9 cellular contexts compared by ENCODE assay signal in the genomic region with DNA sequence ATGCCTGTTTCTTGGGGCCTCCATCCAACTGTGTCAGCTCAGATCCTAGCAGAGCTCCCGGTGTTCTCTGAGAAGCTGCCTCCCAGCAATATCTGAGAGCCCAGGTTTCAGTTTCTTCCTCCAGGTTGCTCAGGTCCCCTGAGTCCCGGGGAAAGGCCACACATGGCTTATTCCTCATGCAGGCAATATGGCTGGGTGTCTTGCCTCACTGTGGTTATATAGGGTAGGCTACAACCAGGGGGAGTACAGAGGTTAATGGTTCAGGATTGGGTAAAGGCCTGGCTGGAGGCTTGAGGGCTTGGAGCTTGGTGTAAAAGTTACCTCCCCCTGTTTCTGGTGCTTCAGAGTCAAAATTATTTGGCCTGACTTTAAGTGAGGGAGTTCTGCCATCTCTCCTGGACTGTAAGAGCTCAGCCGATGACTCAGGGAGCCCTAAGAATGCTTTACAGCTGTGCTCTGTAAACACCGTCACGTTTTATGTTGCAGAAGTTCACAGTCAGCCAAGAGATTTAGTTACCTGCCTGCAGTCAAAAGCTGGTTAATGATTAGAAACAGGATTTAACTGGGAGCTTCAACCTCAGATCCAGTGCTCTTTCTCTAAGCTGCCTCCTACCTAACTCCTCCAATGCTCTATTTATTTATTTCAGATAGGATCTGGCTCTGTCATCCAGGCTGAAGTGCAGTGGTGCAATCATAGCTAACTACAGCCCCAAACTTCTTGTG. TPM values are rescaled to one million over a fixed set of nuclear protein-coding genes. Genes with fewer than 3 reads are reported as not detected.
DNase-seq lines count a peak whose midpoint lies in the region; ATAC-seq, FAIRE-seq and TF ChIP-seq lines count a peak whose summit lies in the region.
"Had no signal": no experiment of that assay in that cellular context is flagged by ENCODE, and none has a peak within 500 bp of the region (broad histone marks: within the 10 kb centered on the region; RNA-seq: fewer than 3 reads in every experiment).

No MANE protein-coding gene starts in this region.

- H3K27ac ChIP-seq in DND-41 (ENCODE audit: low read length) (no peak overlapping the region), prostate gland (peak overlapping the region; percentile 71 to 73)

- no peaks in the 10 kb centered on the region for H3K4me1 ChIP-seq in DND-41 (ENCODE audit: insufficient read depth, low read length)
- H3K4me1 ChIP-seq in prostate gland (replicated peaks): peaks cover 9% of the 10 kb centered on the region

- no peaks in the 10 kb centered on the region for H4K20me1 ChIP-seq in DND-41 (ENCODE audit: insufficient read depth, low read length)

- no peaks in the 10 kb centered on the region for H3K79me2 ChIP-seq in DND-41 (ENCODE audit: insufficient read depth, low read length)

- no peak overlapping the region for H3K9ac ChIP-seq in DND-41 (ENCODE audit: low read depth, low read length)

- no peaks in the 10 kb centered on the region for H3K36me3 ChIP-seq in DND-41 (ENCODE audit: insufficient read depth, low read length)
- no peaks in the 10 kb centered on the region for H3K36me3 ChIP-seq in prostate gland

- H2AFZ ChIP-seq in DND-41 (ENCODE audit: low read depth, low read length): 0 out of 2 replicates have a peak overlapping the region, but pooled peaks have one; percentile 16

- 36% methylated on average over 5 of the region's 5 CpGs for WGBS in prostate gland

- H3K4me2 ChIP-seq in DND-41 (ENCODE audit: insufficient read depth, low read length): no peak overlapping the region

- H3K4me3 ChIP-seq in DND-41 (ENCODE audit: low read depth in 1 of 2, low read length in 2 of 2): no peak overlapping the region
- H3K4me3 ChIP-seq in fibroblast of pulmonary artery (replicated peaks; ENCODE audit: low read depth, low read length): no peak overlapping the region
- H3K4me3 ChIP-seq in prostate gland: no peak overlapping the region

- no peak for FAIRE-seq in GM12891 (lab: Jason Lieb, UNC)

- H3K9me3 ChIP-seq in DND-41 (ENCODE audit: insufficient read depth, low read length, severe bottlenecking) (no peaks in the 10 kb centered on the region), prostate gland (no peaks in the 10 kb centered on the region)

- intact Hi-C loops in prostate gland (cut with DNase I): loop anchor here (5.0 kb wide), 1 partner anchor 256 kb away; a partner anchor contains a TSS

- no peak for TF ChIP-seq CTCF in DND-41 (IDR thresholded peaks at IDR 0.05; ENCODE audit: borderline replicate concordance, extremely low read depth, low read length, poor library complexity, severe bottlenecking)
- TF ChIP-seq CTCF in fibroblast of pulmonary artery (IDR thresholded peaks at IDR 0.05; ENCODE audit: low read length, missing control alignments): no peak
- no peak for TF ChIP-seq CTCF in prostate gland (IDR thresholded peaks at IDR 0.05)

- H3K27me3 ChIP-seq in DND-41 (ENCODE audit: insufficient read depth, low read length, poor library complexity): no peaks in the 10 kb centered on the region
- H3K27me3 ChIP-seq in prostate gland (replicated peaks; ENCODE audit: insufficient read depth): no peaks in the 10 kb centered on the region

- no peak for ATAC-seq in DND-41 (ENCODE audit: insufficient read depth, low read depth)
- ATAC-seq in GM19455 (IDR thresholded peaks at IDR 0.05; ENCODE audit: unreplicated experiment): no peak
- no peak for ATAC-seq in GM21737 (IDR thresholded peaks at IDR 0.05; ENCODE audit: unreplicated experiment)

- no peak for TF ChIP-seq POLR2A in prostate gland (IDR thresholded peaks at IDR 0.05)
- TF ChIP-seq POLR2A in GM12891 (IDR thresholded peaks at IDR 0.05; ENCODE audit: low read depth, low read length): no peak

- DNase-seq in DND-41 (no peak), NCI-H69 (lab: John Stamatoyannopoulos, UW) (peak; percentile 72), fibroblast of pulmonary artery (ENCODE audit: low read depth) (peak; percentile 79), prostate gland (ENCODE audit: low spot score) (peak; percentile 82), GM12891 (ENCODE audit: insufficient read length, low spot score) (no peak), activated gamma-delta T cell (lab: John Stamatoyannopoulos, UW) (no peak)
- DNase-seq: activated CD4-positive, CD25-positive, alpha-beta regulatory T cell treated with anti-CD3 and anti-CD28 coated beads, Interleukin-2, amount 50 U/mL, for 72 hours had no signal

TF ChIP-seq in GM12891, 5 proteins besides CTCF, POLR2A, EP300 and RAD21:
- TF ChIP-seq PAX5 (IDR thresholded peaks at IDR 0.05; ENCODE audit: insufficient read depth, low read length, severe bottlenecking): no peak
- TF ChIP-seq SPI1 (IDR thresholded peaks at IDR 0.05; ENCODE audit: low read depth, low read length): no peak
- no peak for TF ChIP-seq POU2F2 (IDR thresholded peaks at IDR 0.05; ENCODE audit: low read depth, low read length)
- no peak for TF ChIP-seq TAF1 (IDR thresholded peaks at IDR 0.05; ENCODE audit: low read depth, low read length)
- no peak for TF ChIP-seq POLR2AphosphoS5 (IDR thresholded peaks at IDR 0.05; ENCODE audit: low read depth, low read length)

RNA-seq across cellular contexts. Expression of a gene that starts 24.3 kb away (rescaled TPM):
- 10 to 100 TPM; 29.8 to 52.8 TPM for total RNA-seq in prostate gland
- polyA plus RNA-seq in GM12891 (2012; ENCODE audit: low read depth, missing spikeins): 22.3 TPM

RNA-seq across cellular contexts. Expression of a gene that starts 53.5 kb away (rescaled TPM):
- 100 to 1,000 TPM in 1 of 2 donors, 10 to 100 TPM in 1; 30.6 to 100 TPM for total RNA-seq in prostate gland
- polyA plus RNA-seq in GM12891 (2012; ENCODE audit: low read depth, missing spikeins): 13.8 TPM

Comparison
In these comparisons a context has a peak if more than half of its experiments do, and no peak if none do; other contexts are left out.
1. DNase-seq: peak in NCI-H69 (single experiment), fibroblast of pulmonary artery (single experiment) and prostate gland (single experiment); none in DND-41 (single experiment), GM12891 (single experiment) and activated gamma-delta T cell (single experiment).